ENCODE assay signal across 15 cellular contexts in genomic region chr7:149782682-149783345, GRCh38. TPM values are rescaled to one million over a fixed set of nuclear protein-coding genes. Genes with fewer than 3 reads are reported as not detected.
DNase-seq lines count a peak whose midpoint lies in the region; ATAC-seq and TF ChIP-seq lines count a peak whose summit lies in the region.
"Had no signal": no experiment of that assay in that cellular context is flagged by ENCODE, and none has a peak within 500 bp of the region (broad histone marks: within the 10 kb centered on the region; RNA-seq: fewer than 3 reads in every experiment).

No MANE protein-coding gene starts in this region.

- DNase-seq in right cardiac atrium, result peak in 2 of 3 donors; percentile 54 to 67
- DNase-seq in heart right ventricle, result no peak
- peak; percentile 78 for DNase-seq in RPMI8226
- DNase-seq in trophoblast cell, result no peak
- DNase-seq in AG20443 (ENCODE audit: low spot score), result no peak
- no peak for DNase-seq in HUDEP-2 (lab: John Stamatoyannopoulos, UW; ENCODE audit: unreplicated experiment in 76 of 76)
- DNase-seq: BE2C; CD4-positive, alpha-beta memory T cell; DMS153; GM23248; HCEC 1CT; HFFc6 had no signal

- H3K14ac ChIP-seq in trophoblast cell (ENCODE audit: low read length), result no peak overlapping the region

- ATAC-seq in right cardiac atrium, result no peak
- ATAC-seq in heart right ventricle, result no peak
- peak; percentile 35 for ATAC-seq in esophagus mucosa
- ATAC-seq in HG02588 (IDR thresholded peaks at IDR 0.05; ENCODE audit: unreplicated experiment), result no peak

- H3K27ac ChIP-seq in right cardiac atrium (ENCODE audit: low read length), result no peak overlapping the region
- H3K27ac ChIP-seq in heart right ventricle, result no peak overlapping the region
- H3K27ac ChIP-seq in trophoblast cell (ENCODE audit: low read depth, low read length), result no peak overlapping the region
- H3K27ac ChIP-seq: C4-2B, GM23248 had no signal

- no peak overlapping the region for H4K8ac ChIP-seq in trophoblast cell (ENCODE audit: low read depth, low read length)

- intact Hi-C loops in right cardiac atrium (cut with DNase I), result no loop called here
- intact Hi-C loops in heart right ventricle (cut with DNase I), result no loop called here

- H3K4me3 ChIP-seq in right cardiac atrium (ENCODE audit: low read length) (no peak overlapping the region), heart right ventricle (no peak overlapping the region), trophoblast cell (ENCODE audit: low read depth, low read length) (peak overlapping the region; percentile 21)
- H3K4me3 ChIP-seq: GM23248 had no signal

- H3K9me3 ChIP-seq in right cardiac atrium (ENCODE audit: control insufficient read depth, low read length) (no peaks in the 10 kb centered on the region), heart right ventricle (no peaks in the 10 kb centered on the region), trophoblast cell (ENCODE audit: insufficient read depth, low read depth, low read length) (peaks cover 4% of the 10 kb centered on the region)
- H3K9me3 ChIP-seq: BE2C had no signal

- H3K4me2 ChIP-seq in trophoblast cell (ENCODE audit: low read length), result no peak overlapping the region

- H3K79me2 ChIP-seq in trophoblast cell (ENCODE audit: control insufficient read depth, insufficient read depth, low read length, poor library complexity), result no peaks in the 10 kb centered on the region

- no peaks in the 10 kb centered on the region for H3K36me3 ChIP-seq in heart right ventricle
- no peaks in the 10 kb centered on the region for H3K36me3 ChIP-seq in trophoblast cell (ENCODE audit: control insufficient read depth in 1 of 2, insufficient read depth in 2 of 2, low read length in 2 of 2)
- H3K36me3 ChIP-seq: BE2C had no signal

- H3K79me1 ChIP-seq in trophoblast cell (ENCODE audit: low read length), result no peaks in the 10 kb centered on the region

- no peak overlapping the region for H3K9ac ChIP-seq in trophoblast cell (ENCODE audit: low read length)
- H3K9ac ChIP-seq: GM23248 had no signal

- no peak overlapping the region for H2BK120ac ChIP-seq in trophoblast cell (ENCODE audit: insufficient read depth, low read length, poor library complexity)

- H2AFZ ChIP-seq in trophoblast cell (ENCODE audit: insufficient read depth, low read length, poor library complexity), result no peak overlapping the region
- H2AFZ ChIP-seq: GM23248 had no signal

- no peak for TF ChIP-seq CTCF in heart right ventricle (IDR thresholded peaks at IDR 0.05)

- H2AK5ac ChIP-seq in trophoblast cell (ENCODE audit: low read length), result no peak overlapping the region

- no peaks in the 10 kb centered on the region for H3K27me3 ChIP-seq in right cardiac atrium (ENCODE audit: control insufficient read depth, insufficient read depth)
- H3K27me3 ChIP-seq in heart right ventricle, result peaks cover 0 to 16% (median 4%) of the 10 kb centered on the region in 7 donors
- H3K27me3 ChIP-seq in trophoblast cell (ENCODE audit: insufficient read depth, low read length), result no peaks in the 10 kb centered on the region
- H3K27me3 ChIP-seq: BE2C had no signal

- no peak overlapping the region for H4K12ac ChIP-seq in trophoblast cell (ENCODE audit: low read depth, low read length)

- no peak overlapping the region for H4K91ac ChIP-seq in trophoblast cell (ENCODE audit: low read depth, low read length)

- 71% methylated on average over 18 of the region's 18 CpGs for WGBS in right cardiac atrium
- WGBS in heart right ventricle, 2 donors, result 78 to 80% methylated on average over 18 of the region's 18 CpGs
- no CpG with 5 or more reads among the region's 18 CpGs for WGBS in trophoblast cell (ENCODE audit: extremely low coverage, insufficient coverage, insufficient read length)

- H3K4me1 ChIP-seq in right cardiac atrium (ENCODE audit: control insufficient read depth, insufficient read depth, low read length), result no peaks in the 10 kb centered on the region
- peaks cover 0 to 22% (median 8%) of the 10 kb centered on the region in 9 donors for H3K4me1 ChIP-seq in heart right ventricle
- no peaks in the 10 kb centered on the region for H3K4me1 ChIP-seq in trophoblast cell (ENCODE audit: control insufficient read depth in 1 of 2, insufficient read depth in 2 of 2, low read length in 2 of 2)
- H3K4me1 ChIP-seq: BE2C had no signal

- no peak overlapping the region for H3K4ac ChIP-seq in trophoblast cell (ENCODE audit: low read depth, low read length)

- no peak overlapping the region for H2BK12ac ChIP-seq in trophoblast cell (ENCODE audit: low read length)

- H2BK5ac ChIP-seq in trophoblast cell (ENCODE audit: low read depth, low read length, poor library complexity), result no peak overlapping the region

- no peak overlapping the region for H3K18ac ChIP-seq in trophoblast cell (ENCODE audit: low read length)

- H3K23ac ChIP-seq in trophoblast cell (ENCODE audit: low read length), result no peak overlapping the region

RNA-seq across cellular contexts. Expression of gene ZNF467, which starts 9.4 kb away (rescaled TPM):
- total RNA-seq in right cardiac atrium (10 to 100 TPM; 10.4 to 15.6 (median 11.6) TPM), heart right ventricle (1 to 10 TPM; 2.2 to 7.3 (median 4.6) TPM), esophagus mucosa (3.6 TPM)
- polyA plus RNA-seq in right cardiac atrium (6.6 TPM), heart right ventricle (10 to 100 TPM in 1 of 2 donors, 1 to 10 TPM in 1; 5.7 to 10.5 TPM)
- 0.72 and 1.0 TPM in 2 replicates for polyA plus RNA-seq in trophoblast cell (2013)
- total RNA-seq: GM23248 had no signal
- polyA plus RNA-seq: GM23248 had no signal

RNA-seq across cellular contexts. Expression of gene ZNF862, which starts 55.4 kb away (rescaled TPM):
- total RNA-seq in right cardiac atrium (10 to 100 TPM in 3 of 4 donors, 1 to 10 TPM in 1; 9.0 to 15.9 (median 14.2) TPM), heart right ventricle (10 to 100 TPM in 6 of 10 donors, 1 to 10 TPM in 4; 7.4 to 13.3 (median 10.5) TPM), esophagus mucosa (7.3 TPM)
- polyA plus RNA-seq in right cardiac atrium (7.8 TPM), heart right ventricle (1 to 10 TPM; 3.9 to 9.6 TPM)
- polyA plus RNA-seq in trophoblast cell (2013), result 3.1 and 3.3 TPM in 2 replicates

Comparison
In these comparisons a context has a peak if more than half of its experiments do, and no peak if none do; other contexts are left out.
1. DNase-seq: peak in right cardiac atrium (2 of 3) and RPMI8226 (single experiment); none in heart right ventricle (0 of 2), trophoblast cell (0 of 2), AG20443 (single experiment) and HUDEP-2 (0 of 76).